26 cellular contexts compared by ENCODE assay signal in genomic region chr14:66482873-66483272, GRCh38. TPM values are rescaled to one million over a fixed set of nuclear protein-coding genes. Genes with fewer than 3 reads are reported as not detected.
"Had no signal": no experiment of that assay in that cellular context is flagged by ENCODE, and none has a peak within 500 bp of the region (broad histone marks: within the 10 kb centered on the region; RNA-seq: fewer than 3 reads in every experiment).

No MANE protein-coding gene starts in this region.

- H3K27ac ChIP-seq: brain microvascular endothelial cell, SK-N-MC, WERI-Rb-1 had no signal

- H3K4me3 ChIP-seq: K562, SK-N-MC had no signal

- H3K27me3 ChIP-seq: brain microvascular endothelial cell had no signal

- H3K36me3 ChIP-seq: brain microvascular endothelial cell, WERI-Rb-1 had no signal

- ATAC-seq: activated CD4-positive, alpha-beta T cell treated with anti-CD3 and anti-CD28 coated beads for 36 hours; activated T-helper 17 cell treated with anti-CD3 and anti-CD28 coated beads, Interleukin-2, amount 50 U/mL, for 72 hours; PC-3 had no signal

- DNase-seq: activated CD4-positive, alpha-beta memory T cell treated with anti-CD3 and anti-CD28 coated beads, Interleukin-2, amount 10 ng/mL, durations not matched to agents 7 days and 5 days; activated CD4-positive, alpha-beta T cell treated with anti-CD3 and anti-CD28 coated beads for 36 hours; activated CD4-positive, alpha-beta T cell treated with anti-CD3 and anti-CD28 coated beads, Interleukin-2, amount 50 U/mL, for 1 hour; activated gamma-delta T cell; activated naive CD4-positive, alpha-beta T cell treated with anti-CD3 and anti-CD28 coated beads for 36 hours; activated T-cell treated with anti-CD3 and anti-CD28 coated beads for 4 hours; activated T-cell treated with anti-CD3 and anti-CD28 coated beads, Interleukin-2, amount 50 U/mL, for 48 hours; amygdala; brain microvascular endothelial cell; Karpas-422; MM.1S; NCI-H1105; NCI-H1436; NCI-H1694 treated with DMSO at 0.1 percent for 48 hours; NCI-H2029 treated with DMSO at 0.1 percent for 48 hours; NCI-H510A treated with DMSO at 0.1 percent for 48 hours; NCI-H69; T-helper 1 cell; WERI-Rb-1 had no signal

- FAIRE-seq: astrocyte had no signal

RNA-seq across cellular contexts. Expression of gene CCDC196, which starts 3.3 kb away (rescaled TPM):
- total RNA-seq: activated CD4-positive, alpha-beta memory T cell treated with anti-CD3 and anti-CD28 coated beads, Interleukin-2, amount 10 ng/mL, durations not matched to agents 7 days and 5 days; activated CD4-positive, alpha-beta T cell treated with anti-CD3 and anti-CD28 coated beads for 36 hours; activated CD8-positive, alpha-beta memory T cell treated with anti-CD3 and anti-CD28 coated beads for 36 hours; activated naive CD4-positive, alpha-beta T cell treated with anti-CD3 and anti-CD28 coated beads for 36 hours; activated T-helper 17 cell treated with anti-CD3 and anti-CD28 coated beads, Interleukin-2, amount 50 U/mL, for 72 hours; astrocyte; K562; PC-3; T-helper 2 cell treated with Interferon-gamma antibody and Interleukin-4, amounts not matched to agents 100 ng/mL and 5 ng/mL, for 36 hours had no signal
- polyA plus RNA-seq: K562 had no signal
